In the genomic region with DNA sequence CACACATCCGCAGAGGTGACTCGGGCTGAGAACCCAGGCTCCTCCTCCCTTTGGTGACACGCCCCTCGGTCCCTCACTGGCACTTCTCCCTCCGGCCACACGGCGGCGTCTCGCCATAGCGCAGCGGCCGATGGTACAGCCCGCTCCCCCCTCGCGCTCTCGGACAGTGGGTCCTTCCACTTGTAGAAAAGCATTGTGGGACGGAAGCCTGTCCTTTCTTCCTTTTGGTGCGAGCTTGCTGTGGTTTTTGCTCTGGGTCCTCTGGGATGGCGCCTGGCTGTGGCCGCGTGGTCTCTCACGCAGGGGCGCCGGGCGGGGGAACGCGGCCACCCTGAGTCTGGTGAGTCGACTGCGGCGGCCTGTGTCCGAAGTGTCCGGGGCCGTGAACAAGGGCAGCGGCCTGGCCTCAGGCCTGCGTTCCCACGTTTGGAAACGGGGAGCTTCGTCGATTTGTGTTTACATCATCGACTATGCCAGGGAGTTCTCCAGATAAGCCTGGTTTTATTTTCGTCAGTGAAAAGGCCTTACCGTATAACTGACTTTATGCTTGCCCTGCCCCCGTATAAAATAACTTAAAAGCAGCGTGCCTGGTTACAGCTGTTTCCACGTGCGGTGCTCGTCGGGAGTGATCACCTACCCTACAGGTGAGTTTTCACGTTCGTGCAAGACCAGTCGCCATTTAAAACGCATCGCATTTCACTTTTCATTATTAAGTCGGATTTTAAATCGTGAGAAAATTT, we compare ENCODE assay signal across 8 cellular contexts.
DNase-seq lines count a peak whose midpoint lies in the region; ATAC-seq and TF ChIP-seq lines count a peak whose summit lies in the region.

No MANE protein-coding gene starts in this region.

- in situ Hi-C loops in GM18951 (cut with MboI; ENCODE audit: low sequenced_read_pairs, unreplicated experiment): loop anchor here (25.0 kb wide), 2 partner anchors 601 to 1399 kb away; no protein-coding TSS in a partner anchor

- ATAC-seq in HG03175 (IDR thresholded peaks at IDR 0.05; ENCODE audit: unreplicated experiment): peak; percentile 98
- peak; percentile 99 for ATAC-seq in activated B cell treated with CpG ODN at 0.5 μM for 24 hours (ENCODE audit: low read depth)

- H3K9me3 Mint-ChIP-seq in activated B cell treated with CpG ODN at 0.5 μM for 24 hours: no peaks in the 10 kb centered on the region

- intact Hi-C loops in activated B cell treated with CpG ODN at 0.5 μM for 24 hours (cut with micrococcal nuclease): loop anchor here (1.0 to 5.0 kb wide), 12 partner anchors 259 to 1422 kb away; a partner anchor contains a TSS

- peak; percentile 96 for TF ChIP-seq POLR2A in GM18951 (IDR thresholded peaks at IDR 0.05; ENCODE audit: extremely low read depth, insufficient read depth, insufficient read length)

- peak overlapping the region; percentile 82 for H3K27ac Mint-ChIP-seq in activated B cell treated with CpG ODN at 0.5 μM for 24 hours

- POLR2A ChIA-PET in activated B cell treated with CpG ODN at 0.5 μM for 24 hours (lab: Charles Lee): interaction anchor here (0.7 to 2.2 kb wide), 13 partner anchors 15 to 1422 kb away, joined by 3 to 16 read pairs (median 4); a partner anchor contains a TSS

- peaks cover 25% of the 10 kb centered on the region for H3K4me1 Mint-ChIP-seq in activated B cell treated with CpG ODN at 0.5 μM for 24 hours

- peaks cover 40% of the 10 kb centered on the region for H3K36me3 Mint-ChIP-seq in activated B cell treated with CpG ODN at 0.5 μM for 24 hours (ENCODE audit: low read depth)

- H3K4me3 Mint-ChIP-seq in activated B cell treated with CpG ODN at 0.5 μM for 24 hours: peak overlapping the region; percentile 97

- CTCF ChIA-PET in activated B cell treated with CpG ODN at 0.5 μM for 24 hours (lab: Charles Lee): interaction anchor here (0.8 to 7.2 kb wide), 8 partner anchors 13 to 647 kb away, joined by 3 to 34 read pairs (median 5); a partner anchor contains a TSS

- TF ChIP-seq CTCF in activated B cell treated with CpG ODN at 0.5 μM for 24 hours (IDR thresholded peaks at IDR 0.05): peak; percentile 89

- no peaks in the 10 kb centered on the region for H3K27me3 Mint-ChIP-seq in activated B cell treated with CpG ODN at 0.5 μM for 24 hours

- DNase-seq in AML-193 (lab: John Stamatoyannopoulos, UW): peak; percentile 82
- DNase-seq in NCI-H2227 (lab: John Stamatoyannopoulos, UW; ENCODE audit: unreplicated experiment): peak; percentile 89
- DNase-seq in activated B cell treated with CpG ODN at 0.5 μM for 24 hours: peak; percentile 93
- peak; percentile 88 for DNase-seq in central memory CD4-positive, alpha-beta T cell
- DNase-seq in islet precursor cell: peak; percentile 95
- peak; percentile 87 to 93 (median 89) for DNase-seq in stimulated activated CD4-positive, alpha-beta T cell treated with anti-CD3 and anti-CD28 coated beads, Interleukin-12 subunit alpha, Interleukin-12 subunit beta, amount 100 ng/mL, for 48 hours (ENCODE audit: low read depth in 2 of 3, low spot score in 1 of 3)

Comparison
In these comparisons a context has a peak if more than half of its experiments do, and no peak if none do; other contexts are left out.
1. Peak in every context shown above with its lines: DNase-seq and ATAC-seq.